In the genomic region with DNA sequence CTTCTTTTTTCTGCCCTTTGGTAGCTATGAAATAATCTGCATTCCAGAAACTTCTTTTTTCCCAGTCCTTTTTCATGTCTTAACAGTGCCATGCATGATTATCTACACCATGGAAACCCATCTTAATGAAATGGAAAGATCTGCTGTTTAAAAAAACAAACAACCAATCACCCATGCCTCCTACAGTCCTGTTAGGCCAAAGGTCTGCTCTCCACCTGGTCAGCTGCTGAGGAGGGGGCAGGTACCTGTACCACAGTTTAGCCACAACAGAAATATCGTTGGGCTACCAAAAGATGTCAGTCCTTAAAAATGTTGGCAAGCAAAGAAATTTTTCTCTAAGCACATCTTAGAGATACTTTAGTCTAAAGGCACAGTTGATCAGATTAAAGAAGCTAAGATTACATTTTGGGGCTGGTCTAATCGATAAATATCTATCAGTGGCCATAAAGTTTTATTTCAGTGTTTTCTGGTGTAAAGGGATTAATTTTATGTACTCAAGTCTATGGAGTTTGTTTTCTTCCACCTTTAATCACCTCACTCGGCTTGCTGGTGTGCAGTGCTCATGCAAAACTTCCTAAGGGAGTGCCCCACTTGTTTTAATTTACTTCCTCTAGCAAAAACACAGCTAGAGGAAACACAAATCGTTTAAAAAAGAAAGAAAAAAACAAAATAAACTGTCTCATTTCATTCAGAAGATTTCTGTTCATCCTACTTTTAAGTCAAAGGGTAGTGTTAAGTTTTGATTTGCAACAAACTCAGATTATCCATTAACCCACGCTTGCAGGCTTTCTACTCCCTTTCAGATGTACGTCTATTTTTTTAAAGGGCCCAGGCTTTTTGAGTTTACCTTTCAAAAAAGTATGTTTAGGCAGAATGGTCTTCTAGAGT, we compare ENCODE assay signal across 19 cellular contexts.
A peak's percentile ranks its signal among the peaks of the same experiment; 100 is the strongest.
DNase-seq lines count a peak whose midpoint lies in the region; FAIRE-seq and TF ChIP-seq lines count a peak whose summit lies in the region.
"Had no signal": no experiment of that assay in that cellular context is flagged by ENCODE, and none has a peak within 500 bp of the region (broad histone marks: within the 10 kb centered on the region; RNA-seq: fewer than 3 reads in every experiment).

No MANE protein-coding gene starts in this region.

- no peak overlapping the region for H3K18ac ChIP-seq in H9 (ENCODE audit: insufficient read length, low read depth, low read length)
- H3K18ac ChIP-seq in mesenchymal stem cell (ENCODE audit: low read depth in 1 of 2, low read length in 2 of 2), result no peak overlapping the region

- H2BK120ac ChIP-seq in H9 (ENCODE audit: low read depth, low read length, poor library complexity, severe bottlenecking) (no peak overlapping the region), mesenchymal stem cell (ENCODE audit: low read depth, low read length) (no peak overlapping the region)

- H3K27me3 Mint-ChIP-seq in H9 (ENCODE audit: low read depth), result no peaks in the 10 kb centered on the region
- H3K27me3 Mint-ChIP-seq in brain, result no peaks in the 10 kb centered on the region

- H2BK12ac ChIP-seq in H9 (ENCODE audit: insufficient read length, low read depth, low read length), result no peak overlapping the region
- no peak overlapping the region for H2BK12ac ChIP-seq in mesenchymal stem cell (ENCODE audit: low read length in 2 of 2)

- no peak overlapping the region for H3T11ph ChIP-seq in H9 (ENCODE audit: low read length)

- H3K79me2 ChIP-seq in H9 (ENCODE audit: insufficient read depth, low read length), result no peaks in the 10 kb centered on the region
- no peaks in the 10 kb centered on the region for H3K79me2 ChIP-seq in smooth muscle cell (ENCODE audit: low read depth)

- H3K4me1 Mint-ChIP-seq in H9, result peaks cover 0 to 3% of the 10 kb centered on the region in 2 experiments; a peak in 2 of 4 replicates
- H3K4me1 Mint-ChIP-seq in brain, result peaks cover 20% of the 10 kb centered on the region

- H4K20me1 ChIP-seq in H9 (ENCODE audit: control insufficient read depth, insufficient read depth, insufficient read length), result no peaks in the 10 kb centered on the region
- no peaks in the 10 kb centered on the region for H4K20me1 ChIP-seq in smooth muscle cell (ENCODE audit: low read depth)
- H4K20me1 ChIP-seq: BLaER1 had no signal

- H2BK15ac ChIP-seq in H9 (ENCODE audit: low read depth, low read length), result no peak overlapping the region
- no peak overlapping the region for H2BK15ac ChIP-seq in mesenchymal stem cell (ENCODE audit: low read depth, poor library complexity, severe bottlenecking)

- H2AFZ ChIP-seq in H9 (ENCODE audit: low read length) (no peak overlapping the region), mesenchymal stem cell (ENCODE audit: low read depth, low read length) (no peak overlapping the region), smooth muscle cell (ENCODE audit: low read depth) (no peak overlapping the region)

- TF ChIP-seq POLR2A in GM12891 (IDR thresholded peaks at IDR 0.05; ENCODE audit: low read depth, low read length), result no peak

- no peaks in the 10 kb centered on the region for H3K9me3 ChIP-seq in H9 (ENCODE audit: control insufficient read depth, low read depth, low read length)
- no peaks in the 10 kb centered on the region for H3K9me3 ChIP-seq in mesenchymal stem cell (ENCODE audit: control insufficient read depth, low read length)
- H3K9me3 ChIP-seq in smooth muscle cell (replicated peaks; ENCODE audit: low read depth), result no peaks in the 10 kb centered on the region
- H3K9me3 ChIP-seq: BLaER1, MG63, testis had no signal

- DNase-seq in H9, result no peak
- DNase-seq in mesenchymal stem cell, result no peak
- DNase-seq in smooth muscle cell (lab: John Stamatoyannopoulos, UW; ENCODE audit: unreplicated experiment), result no peak
- DNase-seq in GM12891 (ENCODE audit: insufficient read length, low spot score), result no peak
- no peak for DNase-seq in SW 1271 (lab: John Stamatoyannopoulos, UW)
- DNase-seq in iPS-NIHi7 (ENCODE audit: extremely low spot score), result no peak
- DNase-seq: DMS79 treated with DMSO at 0.1 percent for 48 hours; effector CD4-positive, alpha-beta T cell; MG63; NCI-H187; SHP77 treated with DMSO at 0.1 percent for 48 hours; stimulated activated CD4-positive, alpha-beta T cell treated with anti-CD3 and anti-CD28 coated beads, Interleukin-4, amount 100 ng/mL, for 4 hours; stimulated activated CD8-positive, alpha-beta memory T cell treated with anti-CD3 and anti-CD28 coated beads, Interleukin-4, amount 100 ng/mL, for 48 hours; T-helper 2 cell; testis had no signal

- no peak overlapping the region for H2AK5ac ChIP-seq in H9 (ENCODE audit: insufficient read length, low read length)
- H2AK5ac ChIP-seq in mesenchymal stem cell (ENCODE audit: low read length, severe bottlenecking), result no peak overlapping the region

- H3K4me3 ChIP-seq in mesenchymal stem cell (ENCODE audit: insufficient read depth in 1 of 2, low read depth in 1 of 2, low read length in 2 of 2) (no peak overlapping the region), smooth muscle cell (peak overlapping the region; percentile 4)
- H3K4me3 ChIP-seq: BLaER1, MG63, testis had no signal

- no peak overlapping the region for H4K5ac ChIP-seq in H9 (ENCODE audit: insufficient read length, low read depth, low read length)

- H3K56ac ChIP-seq in H9 (ENCODE audit: insufficient read length, low read depth, low read length), result no peak overlapping the region

- no peaks in the 10 kb centered on the region for H3K27me3 ChIP-seq in H9 (ENCODE audit: insufficient read depth, low read length)
- H3K27me3 ChIP-seq in mesenchymal stem cell (ENCODE audit: control insufficient read depth in 1 of 2, insufficient read depth in 1 of 2, low read length in 2 of 2), result no peaks in the 10 kb centered on the region
- H3K27me3 ChIP-seq in smooth muscle cell (ENCODE audit: low read depth), result no peaks in the 10 kb centered on the region
- H3K27me3 ChIP-seq: BLaER1, MG63, testis had no signal

- no peaks in the 10 kb centered on the region for H3F3A ChIP-seq in smooth muscle cell (ENCODE audit: low read depth)

- WGBS in H9 (ENCODE audit: extremely low coverage, insufficient read length, low lambda C conversion rate), result no CpG with 5 or more reads among the region's 6 CpGs
- WGBS in mesenchymal stem cell, result 90% methylated on average over 4 of the region's 6 CpGs
- 87% methylated on average over 6 of the region's 6 CpGs for WGBS in smooth muscle cell (ENCODE audit: low lambda C conversion rate)

- H3K36me3 ChIP-seq in mesenchymal stem cell (ENCODE audit: control insufficient read depth in 1 of 2, insufficient read depth in 2 of 2, low read depth in 1 of 2, low read length in 2 of 2) (no peaks in the 10 kb centered on the region), smooth muscle cell (ENCODE audit: low read depth) (no peaks in the 10 kb centered on the region)
- H3K36me3 ChIP-seq: BLaER1, MG63 had no signal

- H3K36me3 Mint-ChIP-seq in H9 (ENCODE audit: insufficient read depth in 1 of 3, low read depth in 3 of 3) (no peaks in the 10 kb centered on the region; a peak in 1 of 7 replicates), brain (no peaks in the 10 kb centered on the region)
- H3K36me3 Mint-ChIP-seq: mesothelial cell of epicardium had no signal

- H3K4me2 ChIP-seq in H9 (ENCODE audit: insufficient read depth, insufficient read length, low read length), result no peak overlapping the region
- H3K4me2 ChIP-seq in mesenchymal stem cell (ENCODE audit: low read length, poor library complexity, severe bottlenecking), result peak overlapping the region; percentile 45
- H3K4me2 ChIP-seq in smooth muscle cell, result no peak overlapping the region

- H2BK20ac ChIP-seq in H9 (ENCODE audit: low read depth, low read length, poor library complexity, severe bottlenecking), result no peak overlapping the region

- H3K23me2 ChIP-seq in H9 (ENCODE audit: insufficient read length, low read depth, low read length, poor library complexity, severe bottlenecking), result no peaks in the 10 kb centered on the region

- H3K14ac ChIP-seq in H9 (ENCODE audit: insufficient read depth, low read length), result no peak overlapping the region; the same call in 1 of the 2 replicates
- no peak overlapping the region for H3K14ac ChIP-seq in mesenchymal stem cell (ENCODE audit: low read length in 2 of 2)

- FAIRE-seq in GM12891 (lab: Jason Lieb, UNC), result no peak

- H3K9ac ChIP-seq in H9 (ENCODE audit: extremely low read depth, insufficient read length, low read length), result no peak overlapping the region
- H3K9ac ChIP-seq in mesenchymal stem cell (ENCODE audit: low read length), result no peak overlapping the region
- no peak overlapping the region for H3K9ac ChIP-seq in smooth muscle cell (ENCODE audit: low read depth)
- H3K9ac ChIP-seq: BLaER1 had no signal

- H3K23ac ChIP-seq in H9 (ENCODE audit: insufficient read length, low read depth, low read length) (no peak overlapping the region), mesenchymal stem cell (ENCODE audit: low read length in 2 of 2) (no peak overlapping the region)

- no peak overlapping the region for H3K4me3 Mint-ChIP-seq in H9
- no peak overlapping the region for H3K4me3 Mint-ChIP-seq in brain
- H3K4me3 Mint-ChIP-seq: mesothelial cell of epicardium had no signal

- H4K8ac ChIP-seq in H9 (replicated peaks; ENCODE audit: insufficient read length, low read depth, low read length), result no peak overlapping the region
- no peak overlapping the region for H4K8ac ChIP-seq in mesenchymal stem cell (ENCODE audit: low read length)

- H3K27ac Mint-ChIP-seq in H9, result peak overlapping the region in 2 of 3 experiments; percentile 15 to 50; a peak in 2 of 7 replicates
- H3K27ac Mint-ChIP-seq in brain, result peak overlapping the region in 3 of 5 experiments; percentile 9 to 56 (median 15)
- H3K27ac Mint-ChIP-seq: activated T-helper 2 cell treated with anti-CD3 and anti-CD28 coated beads, Interferon-gamma antibody, Interleukin-2, Interleukin-4, amounts not matched to agents 10 μg/mL and 5 μg/mL and 100 μg/mL, durations not matched to agents 14 hours and 24 hours and 36 hours; mesothelial cell of epicardium had no signal

- H2BK5ac ChIP-seq in H9 (ENCODE audit: insufficient read length, low read length) (no peak overlapping the region), mesenchymal stem cell (ENCODE audit: low read depth, low read length, poor library complexity, severe bottlenecking) (no peak overlapping the region)

- TF ChIP-seq CTCF in H9 (conservative IDR thresholded peaks at IDR 0.05) (no peak), brain (conservative IDR thresholded peaks at IDR 0.05) (no peak), smooth muscle cell (IDR thresholded peaks at IDR 0.05; ENCODE audit: borderline replicate concordance, insufficient read depth, poor library complexity, severe bottlenecking) (no peak)

- no peaks in the 10 kb centered on the region for H3K4me1 ChIP-seq in H9 (ENCODE audit: insufficient read depth, low read length)
- H3K4me1 ChIP-seq in mesenchymal stem cell (ENCODE audit: control insufficient read depth, insufficient read depth, low read depth, low read length), result peaks cover 2% of the 10 kb centered on the region
- no peaks in the 10 kb centered on the region for H3K4me1 ChIP-seq in smooth muscle cell (ENCODE audit: low read depth)
- H3K4me1 ChIP-seq: testis had no signal

- H4K91ac ChIP-seq in H9 (ENCODE audit: insufficient read length, low read depth, low read length) (no peak overlapping the region), mesenchymal stem cell (ENCODE audit: low read length) (no peak overlapping the region)

- H3K79me1 ChIP-seq in H9 (ENCODE audit: insufficient read depth, low read depth, low read length, poor library complexity, severe bottlenecking), result no peaks in the 10 kb centered on the region
- no peaks in the 10 kb centered on the region for H3K79me1 ChIP-seq in mesenchymal stem cell (replicated peaks; ENCODE audit: low read length, poor library complexity, severe bottlenecking)

- no peaks in the 10 kb centered on the region for H3K9me3 Mint-ChIP-seq in H9
- no peaks in the 10 kb centered on the region for H3K9me3 Mint-ChIP-seq in brain
- H3K9me3 Mint-ChIP-seq: activated T-helper 2 cell treated with anti-CD3 and anti-CD28 coated beads, Interferon-gamma antibody, Interleukin-2, Interleukin-4, amounts not matched to agents 10 μg/mL and 5 μg/mL and 100 μg/mL, durations not matched to agents 14 hours and 24 hours and 36 hours; mesothelial cell of epicardium had no signal

- H3K4ac ChIP-seq in H9 (ENCODE audit: low read depth, low read length) (no peak overlapping the region), mesenchymal stem cell (ENCODE audit: low read depth in 1 of 2, low read length in 2 of 2) (no peak overlapping the region)

- H3K27ac ChIP-seq in H9 (ENCODE audit: insufficient read length, low read depth, low read length) (no peak overlapping the region), mesenchymal stem cell (ENCODE audit: low read length, poor library complexity, severe bottlenecking) (peak overlapping the region; percentile 71), smooth muscle cell (ENCODE audit: low read depth) (no peak overlapping the region)
- H3K27ac ChIP-seq: BLaER1, testis had no signal
